In genomic region chr13:27621366-27622101, GRCh38 we compare ENCODE assay signal across 8 cellular contexts. TPM values are rescaled to one million over a fixed set of nuclear protein-coding genes. Genes with fewer than 3 reads are reported as not detected.
DNase-seq lines count a peak whose midpoint lies in the region; ATAC-seq, FAIRE-seq and TF ChIP-seq lines count a peak whose summit lies in the region.

POLR1D (plus strand) TSS chr13:27621892; CDS start chr13:27621984, 92 bp downstream.

- peaks cover 47% of the 10 kb centered on the region for H3K4me1 Mint-ChIP-seq in T-helper 1 cell treated with Interleukin-12 subunit alpha and Interleukin-12 subunit beta and Interleukin-4 antibody, amounts not matched to agents 30 μg/mL and 1 μg/mL, for 36 hours (ENCODE audit: low read depth)
- peaks cover 54% of the 10 kb centered on the region for H3K4me1 Mint-ChIP-seq in progenitor cell of endocrine pancreas (ENCODE audit: low read depth)

- no peak for TF ChIP-seq CTCF in progenitor cell of endocrine pancreas (IDR thresholded peaks at IDR 0.05; ENCODE audit: unreplicated experiment)

- DNase-seq in GM12891 (ENCODE audit: insufficient read length, low spot score) (peak; percentile 71), NCI-H1105 (lab: John Stamatoyannopoulos, UW) (peak; percentile 69), amniotic epithelial cell (ENCODE audit: low read depth) (peak; percentile 74), left cardiac atrium (peak; percentile 82), progenitor cell of endocrine pancreas (ENCODE audit: low spot score, unreplicated experiment) (peak; percentile 83), ureter (ENCODE audit: low spot score) (peak; percentile 89)

- ATAC-seq in HG02610 (IDR thresholded peaks at IDR 0.05; ENCODE audit: unreplicated experiment) (peak; percentile 70), left cardiac atrium (peak; percentile 78 to 88)

- peak; percentile 98 for FAIRE-seq in GM12891 (lab: Jason Lieb, UNC)

- H3K36me3 Mint-ChIP-seq in T-helper 1 cell treated with Interleukin-12 subunit alpha and Interleukin-12 subunit beta and Interleukin-4 antibody, amounts not matched to agents 30 μg/mL and 1 μg/mL, for 36 hours (ENCODE audit: low read depth), result peaks cover 25% of the 10 kb centered on the region
- H3K36me3 Mint-ChIP-seq in progenitor cell of endocrine pancreas (ENCODE audit: insufficient read depth), result peaks cover 19% of the 10 kb centered on the region

- TF ChIP-seq POLR2A in GM12891 (IDR thresholded peaks at IDR 0.05; ENCODE audit: low read depth, low read length), result peak; percentile 81

- intact Hi-C loops in left cardiac atrium (cut with DNase I), result no loop called here

- peak within 1 kb of the TSS; percentile 97 for H3K27ac Mint-ChIP-seq in T-helper 1 cell treated with Interleukin-12 subunit alpha and Interleukin-12 subunit beta and Interleukin-4 antibody, amounts not matched to agents 30 μg/mL and 1 μg/mL, for 36 hours
- peak within 1 kb of the TSS; percentile 100 for H3K27ac Mint-ChIP-seq in progenitor cell of endocrine pancreas

- H3K9me3 Mint-ChIP-seq in T-helper 1 cell treated with Interleukin-12 subunit alpha and Interleukin-12 subunit beta and Interleukin-4 antibody, amounts not matched to agents 30 μg/mL and 1 μg/mL, for 36 hours, result no peaks in the 10 kb centered on the region
- no peaks in the 10 kb centered on the region for H3K9me3 Mint-ChIP-seq in progenitor cell of endocrine pancreas (ENCODE audit: low read depth)

- peak within 1 kb of the TSS; percentile 99 for H3K4me3 Mint-ChIP-seq in T-helper 1 cell treated with Interleukin-12 subunit alpha and Interleukin-12 subunit beta and Interleukin-4 antibody, amounts not matched to agents 30 μg/mL and 1 μg/mL, for 36 hours
- H3K4me3 Mint-ChIP-seq in progenitor cell of endocrine pancreas (ENCODE audit: low read depth), result peak within 1 kb of the TSS; percentile 92

- no peaks in the 10 kb centered on the region for H3K27me3 Mint-ChIP-seq in T-helper 1 cell treated with Interleukin-12 subunit alpha and Interleukin-12 subunit beta and Interleukin-4 antibody, amounts not matched to agents 30 μg/mL and 1 μg/mL, for 36 hours (ENCODE audit: low read depth)
- H3K27me3 Mint-ChIP-seq in progenitor cell of endocrine pancreas, result no peaks in the 10 kb centered on the region

TF ChIP-seq in GM12891, 5 proteins besides CTCF, POLR2A, EP300 and RAD21:
- TF ChIP-seq TAF1 (IDR thresholded peaks at IDR 0.05; ENCODE audit: low read depth, low read length) (peak; percentile 64), PAX5 (IDR thresholded peaks at IDR 0.05; ENCODE audit: insufficient read depth, low read length, severe bottlenecking) (no peak), POLR2AphosphoS5 (IDR thresholded peaks at IDR 0.05; ENCODE audit: low read depth, low read length) (peak; percentile 80), POU2F2 (IDR thresholded peaks at IDR 0.05; ENCODE audit: low read depth, low read length) (no peak)
TF ChIP-seq in GM12891: peak in this region for 2.

RNA-seq across cellular contexts. Expression of gene POLR1D, which starts in this region (rescaled TPM):
- polyA plus RNA-seq in GM12891 (2012; ENCODE audit: low read depth, missing spikeins), result 176 TPM
- total RNA-seq in left cardiac atrium (10 to 100 TPM; 65.3 to 68.0 TPM), progenitor cell of endocrine pancreas (153 TPM in 2 replicates), ureter (120 TPM)

Comparison
In these comparisons a context has a peak if more than half of its experiments do, and no peak if none do; other contexts are left out.
1. Peak in every context shown above with its lines: DNase-seq and ATAC-seq.